8 cellular contexts compared by ENCODE assay signal in genomic region chr19:35935911-35936737, GRCh38. TPM values are rescaled to one million over a fixed set of nuclear protein-coding genes. Genes with fewer than 3 reads are reported as not detected.
DNase-seq lines count a peak whose midpoint lies in the region; ATAC-seq and TF ChIP-seq lines count a peak whose summit lies in the region.

Gene LRFN3, plus strand, starts transcription at chr19:35936374. Its CDS starts 3,052 bp downstream, at chr19:35939426.

- no peak for TF ChIP-seq CTCF in CD4-positive, alpha-beta T cell (IDR thresholded peaks at IDR 0.05)
- no peak for TF ChIP-seq CTCF in thoracic aorta (IDR thresholded peaks at IDR 0.05)

- peak within 1 kb of the TSS; percentile 53 for H2BK12ac ChIP-seq in neuronal stem cell (ENCODE audit: low read length)

- peak within 1 kb of the TSS; percentile 7 for H4K8ac ChIP-seq in neuronal stem cell (ENCODE audit: low read depth, low read length)

- H3K27ac ChIP-seq in CD4-positive, alpha-beta T cell (ENCODE audit: low read depth, low read length), result peak within 1 kb of the TSS; percentile 41
- no peak within 1 kb of the TSS for H3K27ac ChIP-seq in neuronal stem cell (replicated peaks; ENCODE audit: low read length)
- H3K27ac ChIP-seq in thoracic aorta, result peak within 1 kb of the TSS; percentile 60 to 86

- no peak within 1 kb of the TSS for H2BK5ac ChIP-seq in neuronal stem cell (ENCODE audit: low read length)

- peak within 1 kb of the TSS; percentile 31 for H3K27ac Mint-ChIP-seq in CD4-positive, alpha-beta T cell

- POLR2A ChIA-PET in CD4-positive, alpha-beta T cell (lab: Charles Lee), result interaction anchor here (1.1 kb wide), 1 partner anchor 54 kb away, joined by 3 read pairs; no protein-coding TSS in a partner anchor

- H3K4me1 ChIP-seq in neuronal stem cell (ENCODE audit: control insufficient read depth in 2 of 2, insufficient read depth in 1 of 2, low read depth in 1 of 2, low read length in 2 of 2) (peaks cover 12 to 18% of the 10 kb centered on the region in 2 donors), thoracic aorta (ENCODE audit: control insufficient read depth in 1 of 2, low read depth in 2 of 2) (peaks cover 11 to 36% of the 10 kb centered on the region in 2 donors)

- H3K9ac ChIP-seq in neuronal stem cell (ENCODE audit: low read depth, low read length, poor library complexity), result peak within 1 kb of the TSS; percentile 86

- H3K4me3 ChIP-seq in neuronal stem cell (ENCODE audit: low read length in 2 of 2), result peak within 1 kb of the TSS; percentile 61 to 86
- peak within 1 kb of the TSS; percentile 95 for H3K4me3 ChIP-seq in thoracic aorta

- H2AFZ ChIP-seq in neuronal stem cell (ENCODE audit: low read length), result peak within 1 kb of the TSS; percentile 94

- H3K36me3 Mint-ChIP-seq in CD4-positive, alpha-beta T cell (ENCODE audit: low read depth), result peaks cover 16% of the 10 kb centered on the region

- H3K4ac ChIP-seq in neuronal stem cell (ENCODE audit: low read length), result peak within 1 kb of the TSS; percentile 90

- no CpG with 5 or more reads among the region's 68 CpGs for WGBS in neuronal stem cell (ENCODE audit: extremely low coverage in 2 of 2, insufficient read length in 2 of 2, insufficient replicate concordance in 1 of 2), 2 donors

- H3K4me2 ChIP-seq in neuronal stem cell (ENCODE audit: insufficient read depth, low read length, poor library complexity, severe bottlenecking), result peak within 1 kb of the TSS; percentile 81

- ATAC-seq in CD4-positive, alpha-beta T cell (ENCODE audit: poor library complexity), result no peak
- ATAC-seq in thoracic aorta (ENCODE audit: insufficient number of reproducible peaks, low FRiP score, low read depth) (no peak), GM21717 (IDR thresholded peaks at IDR 0.05; ENCODE audit: unreplicated experiment) (no peak)

- in situ Hi-C loops in KBM-7 (cut with MboI; ENCODE audit: low pct_unique_long_range_greater_than_20kb, low sequenced_read_pairs), result no loop called here

- intact Hi-C loops in CD4-positive, alpha-beta T cell (cut with DNase I, micrococcal nuclease), result loop anchor here in 1 of 2 experiments (1.0 to 10.0 kb wide), 2 partner anchors 161 to 188 kb away; partner anchors contain the start of genes ARHGAP33 and LIN37

- peak within 1 kb of the TSS; percentile 38 for H4K91ac ChIP-seq in neuronal stem cell (ENCODE audit: low read depth, low read length, poor library complexity)

- DNase-seq in CD4-positive, alpha-beta T cell, result peak in 8 of 10 experiments; percentile 19 to 62 (median 44)
- DNase-seq in KBM-7 (peak; percentile 52), RPMI8226 (peak; percentile 26), glomerular visceral epithelial cell (ENCODE audit: extremely low spot score) (peak; percentile 64), neuronal stem cell (ENCODE audit: low spot score) (peak; percentile 68), thoracic aorta (ENCODE audit: low spot score) (no peak)
- peak; percentile 68 for DNase-seq in activated naive CD4-positive, alpha-beta T cell treated with anti-CD3 and anti-CD28 coated beads, Interleukin-2, amount 50 U/mL, for 16 hours

- peak within 1 kb of the TSS; percentile 20 for H2AK5ac ChIP-seq in neuronal stem cell (ENCODE audit: low read depth, low read length)

- H3K9me3 ChIP-seq in CD4-positive, alpha-beta T cell (ENCODE audit: control insufficient read depth, low read length), result no peaks in the 10 kb centered on the region
- H3K9me3 ChIP-seq in neuronal stem cell (replicated peaks in 1 of 2; ENCODE audit: control insufficient read depth in 2 of 2, insufficient read depth in 1 of 2, low read depth in 1 of 2, low read length in 2 of 2), result no peaks in the 10 kb centered on the region
- no peaks in the 10 kb centered on the region for H3K9me3 ChIP-seq in thoracic aorta

- peak within 1 kb of the TSS; percentile 22 for H3K14ac ChIP-seq in neuronal stem cell (ENCODE audit: low read length)

- CTCF ChIA-PET in CD4-positive, alpha-beta T cell (lab: Charles Lee), result no interaction called here

- H3K36me3 ChIP-seq in neuronal stem cell (replicated peaks in 1 of 2; ENCODE audit: control insufficient read depth in 2 of 2, insufficient read depth in 2 of 2, low read length in 2 of 2) (peaks cover 5 to 24% of the 10 kb centered on the region in 2 donors), thoracic aorta (peaks cover 3% of the 10 kb centered on the region)

- H2BK15ac ChIP-seq in neuronal stem cell (ENCODE audit: low read length), result peak within 1 kb of the TSS; percentile 97

- no peak within 1 kb of the TSS for H3K23ac ChIP-seq in neuronal stem cell (ENCODE audit: low read depth, low read length, poor library complexity)

- H3K9me3 Mint-ChIP-seq in CD4-positive, alpha-beta T cell, result no peaks in the 10 kb centered on the region

- H3K18ac ChIP-seq in neuronal stem cell (ENCODE audit: low read length), result peak within 1 kb of the TSS; percentile 95

- peaks cover 47% of the 10 kb centered on the region for H3K4me1 Mint-ChIP-seq in CD4-positive, alpha-beta T cell (ENCODE audit: low read depth)

- no peaks in the 10 kb centered on the region for H3K27me3 ChIP-seq in CD4-positive, alpha-beta T cell (ENCODE audit: control insufficient read depth, insufficient read depth, low read length)
- no peaks in the 10 kb centered on the region for H3K27me3 ChIP-seq in neuronal stem cell (ENCODE audit: control insufficient read depth in 3 of 3, insufficient read depth in 3 of 3, low read depth in 1 of 3, low read length in 3 of 3)
- no peaks in the 10 kb centered on the region for H3K27me3 ChIP-seq in thoracic aorta (replicated peaks; ENCODE audit: insufficient read depth)

- H3K79me1 ChIP-seq in neuronal stem cell (ENCODE audit: low read depth, low read length), result peaks cover 17% of the 10 kb centered on the region

- H2BK120ac ChIP-seq in neuronal stem cell (ENCODE audit: low read depth, low read length), result no peak within 1 kb of the TSS

- H3K4me3 Mint-ChIP-seq in CD4-positive, alpha-beta T cell, result peak within 1 kb of the TSS; percentile 93

- H3K27me3 Mint-ChIP-seq in CD4-positive, alpha-beta T cell, result no peaks in the 10 kb centered on the region

RNA-seq across cellular contexts. Expression of gene LRFN3, which starts in this region (rescaled TPM):
- 1 to 10 TPM; 4.2 to 4.5 TPM for total RNA-seq in CD4-positive, alpha-beta T cell
- 21.3 TPM for polyA plus RNA-seq in neuronal stem cell (2013, experiment 1 of 2)
- 19.6 TPM for polyA plus RNA-seq in neuronal stem cell (2013, experiment 2 of 2)
- 10 to 100 TPM; 14.3 to 26.7 TPM for total RNA-seq in thoracic aorta
